ENCODE assay signal across 1 cellular context in the genomic region with DNA sequence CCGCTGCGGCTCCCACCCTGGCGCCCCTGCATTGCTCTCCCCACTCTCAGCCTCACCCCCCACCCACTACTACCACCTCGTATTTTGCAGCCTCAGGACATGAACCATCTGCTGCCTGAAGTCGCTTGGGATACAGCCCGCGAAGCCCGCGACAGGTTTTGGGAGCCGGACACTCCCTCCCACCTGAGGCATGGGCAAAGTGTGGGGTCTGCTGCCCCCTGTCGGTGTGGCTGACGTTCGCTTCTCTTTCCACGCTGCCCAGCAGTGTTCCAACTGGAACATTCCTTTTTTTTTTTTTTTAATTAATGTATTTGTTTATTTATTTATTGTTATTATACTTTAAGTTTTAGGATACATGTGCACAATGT.
TF ChIP-seq lines count a peak whose summit lies in the region.

No MANE protein-coding gene starts in this region.

TF ChIP-seq in HepG2, 621 proteins besides CTCF, POLR2A, EP300 and RAD21:
- TF ChIP-seq, protein P1, sequence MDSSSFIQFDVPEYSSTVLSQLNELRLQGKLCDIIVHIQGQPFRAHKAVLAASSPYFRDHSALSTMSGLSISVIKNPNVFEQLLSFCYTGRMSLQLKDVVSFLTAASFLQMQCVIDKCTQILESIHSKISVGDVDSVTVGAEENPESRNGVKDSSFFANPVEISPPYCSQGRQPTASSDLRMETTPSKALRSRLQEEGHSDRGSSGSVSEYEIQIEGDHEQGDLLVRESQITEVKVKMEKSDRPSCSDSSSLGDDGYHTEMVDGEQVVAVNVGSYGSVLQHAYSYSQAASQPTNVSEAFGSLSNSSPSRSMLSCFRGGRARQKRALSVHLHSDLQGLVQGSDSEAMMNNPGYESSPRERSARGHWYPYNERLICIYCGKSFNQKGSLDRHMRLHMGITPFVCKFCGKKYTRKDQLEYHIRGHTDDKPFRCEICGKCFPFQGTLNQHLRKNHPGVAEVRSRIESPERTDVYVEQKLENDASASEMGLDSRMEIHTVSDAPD (CRISPR knock-in tag; IDR thresholded peaks at IDR 0.05), result no peak
- TF ChIP-seq THAP11 (CRISPR knock-in tag; IDR thresholded peaks at IDR 0.05) (no peak), XRCC5 (optimal IDR thresholded peaks at IDR 0.05; ENCODE audit: low read length) (peak; percentile 24), YY1 (IDR thresholded peaks at IDR 0.05; ENCODE audit: insufficient read depth, insufficient replicate concordance, low read depth, low read length) (no peak), ASH2L (IDR thresholded peaks at IDR 0.05; ENCODE audit: insufficient read length, low read depth, low read length) (no peak), ZMYM4 (CRISPR knock-in tag; IDR thresholded peaks at IDR 0.05) (peak; percentile 40; the same call in 1 of the 2 replicates), ZSCAN25 (CRISPR knock-in tag; IDR thresholded peaks at IDR 0.05) (0 out of 2 replicates have a peak, but pooled peaks have one; percentile 39), BRCA1 (CRISPR knock-in tag; IDR thresholded peaks at IDR 0.05) (no peak), ZNF274 (CRISPR knock-in tag; IDR thresholded peaks at IDR 0.05) (no peak), ZNF546 (CRISPR knock-in tag; conservative IDR thresholded peaks at IDR 0.05) (0 out of 2 replicates have a peak, but pooled peaks have one; percentile 50)
- TF ChIP-seq, protein P2, sequence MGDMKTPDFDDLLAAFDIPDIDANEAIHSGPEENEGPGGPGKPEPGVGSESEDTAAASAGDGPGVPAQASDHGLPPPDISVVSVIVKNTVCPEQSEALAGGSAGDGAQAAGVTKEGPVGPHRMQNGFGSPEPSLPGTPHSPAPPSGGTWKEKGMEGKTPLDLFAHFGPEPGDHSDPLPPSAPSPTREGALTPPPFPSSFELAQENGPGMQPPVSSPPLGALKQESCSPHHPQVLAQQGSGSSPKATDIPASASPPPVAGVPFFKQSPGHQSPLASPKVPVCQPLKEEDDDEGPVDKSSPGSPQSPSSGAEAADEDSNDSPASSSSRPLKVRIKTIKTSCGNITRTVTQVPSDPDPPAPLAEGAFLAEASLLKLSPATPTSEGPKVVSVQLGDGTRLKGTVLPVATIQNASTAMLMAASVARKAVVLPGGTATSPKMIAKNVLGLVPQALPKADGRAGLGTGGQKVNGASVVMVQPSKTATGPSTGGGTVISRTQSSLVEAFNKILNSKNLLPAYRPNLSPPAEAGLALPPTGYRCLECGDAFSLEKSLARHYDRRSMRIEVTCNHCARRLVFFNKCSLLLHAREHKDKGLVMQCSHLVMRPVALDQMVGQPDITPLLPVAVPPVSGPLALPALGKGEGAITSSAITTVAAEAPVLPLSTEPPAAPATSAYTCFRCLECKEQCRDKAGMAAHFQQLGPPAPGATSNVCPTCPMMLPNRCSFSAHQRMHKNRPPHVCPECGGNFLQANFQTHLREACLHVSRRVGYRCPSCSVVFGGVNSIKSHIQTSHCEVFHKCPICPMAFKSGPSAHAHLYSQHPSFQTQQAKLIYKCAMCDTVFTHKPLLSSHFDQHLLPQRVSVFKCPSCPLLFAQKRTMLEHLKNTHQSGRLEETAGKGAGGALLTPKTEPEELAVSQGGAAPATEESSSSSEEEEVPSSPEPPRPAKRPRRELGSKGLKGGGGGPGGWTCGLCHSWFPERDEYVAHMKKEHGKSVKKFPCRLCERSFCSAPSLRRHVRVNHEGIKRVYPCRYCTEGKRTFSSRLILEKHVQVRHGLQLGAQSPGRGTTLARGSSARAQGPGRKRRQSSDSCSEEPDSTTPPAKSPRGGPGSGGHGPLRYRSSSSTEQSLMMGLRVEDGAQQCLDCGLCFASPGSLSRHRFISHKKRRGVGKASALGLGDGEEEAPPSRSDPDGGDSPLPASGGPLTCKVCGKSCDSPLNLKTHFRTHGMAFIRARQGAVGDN (CRISPR knock-in tag; IDR thresholded peaks at IDR 0.05), result peak; percentile 54; the same call in 1 of the 2 replicates
- TF ChIP-seq, protein P3, sequence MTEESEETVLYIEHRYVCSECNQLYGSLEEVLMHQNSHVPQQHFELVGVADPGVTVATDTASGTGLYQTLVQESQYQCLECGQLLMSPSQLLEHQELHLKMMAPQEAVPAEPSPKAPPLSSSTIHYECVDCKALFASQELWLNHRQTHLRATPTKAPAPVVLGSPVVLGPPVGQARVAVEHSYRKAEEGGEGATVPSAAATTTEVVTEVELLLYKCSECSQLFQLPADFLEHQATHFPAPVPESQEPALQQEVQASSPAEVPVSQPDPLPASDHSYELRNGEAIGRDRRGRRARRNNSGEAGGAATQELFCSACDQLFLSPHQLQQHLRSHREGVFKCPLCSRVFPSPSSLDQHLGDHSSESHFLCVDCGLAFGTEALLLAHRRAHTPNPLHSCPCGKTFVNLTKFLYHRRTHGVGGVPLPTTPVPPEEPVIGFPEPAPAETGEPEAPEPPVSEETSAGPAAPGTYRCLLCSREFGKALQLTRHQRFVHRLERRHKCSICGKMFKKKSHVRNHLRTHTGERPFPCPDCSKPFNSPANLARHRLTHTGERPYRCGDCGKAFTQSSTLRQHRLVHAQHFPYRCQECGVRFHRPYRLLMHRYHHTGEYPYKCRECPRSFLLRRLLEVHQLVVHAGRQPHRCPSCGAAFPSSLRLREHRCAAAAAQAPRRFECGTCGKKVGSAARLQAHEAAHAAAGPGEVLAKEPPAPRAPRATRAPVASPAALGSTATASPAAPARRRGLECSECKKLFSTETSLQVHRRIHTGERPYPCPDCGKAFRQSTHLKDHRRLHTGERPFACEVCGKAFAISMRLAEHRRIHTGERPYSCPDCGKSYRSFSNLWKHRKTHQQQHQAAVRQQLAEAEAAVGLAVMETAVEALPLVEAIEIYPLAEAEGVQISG (CRISPR knock-in tag; IDR thresholded peaks at IDR 0.05), result peak; percentile 68
